ENCODE assay signal across 26 cellular contexts in the genomic region with DNA sequence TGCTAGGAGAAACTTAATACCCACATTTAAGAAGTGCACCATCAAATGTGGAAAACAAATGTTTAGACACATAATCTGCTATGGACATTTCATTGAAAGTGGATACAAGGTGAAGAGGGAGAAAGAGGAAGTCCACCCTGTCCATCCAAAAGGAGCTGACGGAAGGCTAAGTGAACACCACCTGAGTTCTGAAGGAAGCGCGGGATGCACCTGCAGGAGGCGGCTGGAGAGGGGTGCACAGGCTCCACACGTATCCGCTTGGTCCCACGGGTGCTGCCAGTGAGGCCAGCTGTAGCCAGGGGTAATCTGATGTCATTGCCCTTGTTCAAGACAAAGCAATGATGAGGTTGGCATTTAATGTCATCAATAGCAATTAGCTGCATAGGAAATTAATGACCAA.
"Had no signal": no experiment of that assay in that cellular context is flagged by ENCODE, and none has a peak within 500 bp of the region (broad histone marks: within the 10 kb centered on the region; RNA-seq: fewer than 3 reads in every experiment).

No MANE protein-coding gene starts in this region.

- H3K4me1 ChIP-seq: esophagus squamous epithelium, gastrocnemius medialis, heart right ventricle, left ventricle myocardium inferior, lower lobe of right lung had no signal

- H3K27me3 ChIP-seq: gastrocnemius medialis had no signal

- FAIRE-seq: colon, endothelial cell of umbilical vein, islet of Langerhans, kidney had no signal

- ATAC-seq: esophagus mucosa, gastrocnemius medialis, heart right ventricle, left colon, left lobe of liver, lower lobe of right lung, mucosa of descending colon had no signal

- DNase-seq: dermis blood vessel endothelial cell; dorsolateral prefrontal cortex; effector CD4-positive, alpha-beta T cell; effector memory CD4-positive, alpha-beta T cell; esophagus squamous epithelium; foreskin fibroblast; foreskin melanocyte; gastrocnemius medialis; glutamatergic neuron; head of caudate nucleus; heart right ventricle; hippocampal formation; kidney; kidney glomerular epithelial cell; left colon; left ventricle myocardium inferior; lower lobe of right lung; mesenchymal stem cell; mucosa of descending colon had no signal

- H3K27ac ChIP-seq: coronary artery, dorsolateral prefrontal cortex, esophagus squamous epithelium, gastrocnemius medialis, heart right ventricle, left ventricle myocardium inferior, lower lobe of right lung had no signal

- H3K27ac Mint-ChIP-seq: mesothelial cell of epicardium had no signal

- H3K9me3 ChIP-seq: esophagus squamous epithelium, gastrocnemius medialis, lower lobe of right lung, mucosa of descending colon had no signal

- H3K36me3 ChIP-seq: esophagus squamous epithelium, gastrocnemius medialis, heart right ventricle, left ventricle myocardium inferior, lower lobe of right lung had no signal

- H3K4me3 Mint-ChIP-seq: mesothelial cell of epicardium had no signal

- H3K4me3 ChIP-seq: coronary artery, dorsolateral prefrontal cortex, esophagus squamous epithelium, gastrocnemius medialis, heart right ventricle, left ventricle myocardium inferior, lower lobe of right lung, mucosa of descending colon had no signal
